ENCODE assay signal across 7 cellular contexts in the genomic region with DNA sequence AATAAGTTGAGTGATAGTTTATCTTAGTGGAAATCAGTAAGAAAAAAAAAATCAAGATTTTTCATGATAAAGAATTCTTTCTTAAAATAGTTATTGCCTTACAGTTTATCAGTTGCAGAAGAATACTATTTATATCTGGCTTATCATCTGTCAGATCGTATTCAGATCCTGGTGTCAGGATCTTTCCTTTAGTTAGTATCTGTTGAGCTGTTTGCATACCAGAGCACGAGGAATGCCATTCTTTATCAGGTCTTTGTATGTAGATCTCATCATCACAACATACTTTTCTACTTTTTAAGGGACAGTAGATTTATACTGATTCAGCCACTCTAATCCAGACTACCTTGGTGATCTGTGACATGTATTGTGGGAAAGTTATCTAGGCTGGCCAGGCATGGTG. TPM values are rescaled to one million over a fixed set of nuclear protein-coding genes. Genes with fewer than 3 reads are reported as not detected.
"Had no signal": no experiment of that assay in that cellular context is flagged by ENCODE, and none has a peak within 500 bp of the region (broad histone marks: within the 10 kb centered on the region; RNA-seq: fewer than 3 reads in every experiment).

No MANE protein-coding gene starts in this region.

- H3K27ac Mint-ChIP-seq: IgD-negative memory B cell had no signal

- H3K4me1 Mint-ChIP-seq: IgD-negative memory B cell had no signal

- H3K4me3 ChIP-seq: K562 had no signal

- ATAC-seq: HepG2, K562 had no signal

- H3K4me3 Mint-ChIP-seq: IgD-negative memory B cell had no signal

- DNase-seq: IMR-90 had no signal

- H3K36me3 Mint-ChIP-seq: IgD-negative memory B cell had no signal

- H3K27me3 Mint-ChIP-seq: IgD-negative memory B cell had no signal

- H3K27ac ChIP-seq: HL-60 had no signal

RNA-seq across cellular contexts. Expression of a gene that starts 12.5 kb away (rescaled TPM):
- total RNA-seq: HepG2, HT-29, HT1080, K562 had no signal
- polyA plus RNA-seq: HepG2 had no signal
